In genomic region chr19:3710265-3710812, GRCh38 we compare ENCODE assay signal across 9 cellular contexts. TPM values are rescaled to one million over a fixed set of nuclear protein-coding genes. Genes with fewer than 3 reads are reported as not detected.
DNase-seq lines count a peak whose midpoint lies in the region; ATAC-seq and TF ChIP-seq lines count a peak whose summit lies in the region.
"Had no signal": no experiment of that assay in that cellular context is flagged by ENCODE, and none has a peak within 500 bp of the region (broad histone marks: within the 10 kb centered on the region; RNA-seq: fewer than 3 reads in every experiment).

No MANE protein-coding gene starts in this region.

- H3K4me3 ChIP-seq in AG10803 (ENCODE audit: low read length) (no peak overlapping the region), NB4 (ENCODE audit: low read depth, low read length) (no peak overlapping the region), lower leg skin (ENCODE audit: low read depth, poor library complexity, severe bottlenecking) (no peak overlapping the region)

- H3K4me3 Mint-ChIP-seq in activated naive CD4-positive, alpha-beta T cell treated with anti-CD3 and anti-CD28 coated beads for 36 hours: no peak overlapping the region

- CTCF ChIA-PET in activated naive CD4-positive, alpha-beta T cell treated with anti-CD3 and anti-CD28 coated beads for 36 hours (lab: Charles Lee): interaction anchor here (0.8 kb wide), 1 partner anchor 16 kb away, joined by 3 read pairs; no protein-coding TSS in a partner anchor

- DNase-seq in AG10803 (ENCODE audit: low read depth): peak; percentile 15
- peak; percentile 30 for DNase-seq in NB4 (ENCODE audit: low read depth)
- DNase-seq in amniotic epithelial cell (ENCODE audit: low read depth): peak; percentile 46
- peak; percentile 70 to 93 for DNase-seq in lower leg skin (ENCODE audit: low spot score in 2 of 2)
- no peak for DNase-seq in activated effector memory CD4-positive, alpha-beta T cell treated with Interleukin-2 at 50 U/mL for 16 hours
- DNase-seq in stimulated activated CD4-positive, alpha-beta T cell treated with anti-CD3 and anti-CD28 coated beads, Interleukin-2, amount 100 ng/mL, for 24 hours: no peak
- no peak for DNase-seq in activated naive CD4-positive, alpha-beta T cell treated with anti-CD3 and anti-CD28 coated beads for 36 hours

- 38 to 44% methylated on average over 20 of the region's 20 CpGs for WGBS in lower leg skin, 2 donors

- H3K9me3 Mint-ChIP-seq in activated naive CD4-positive, alpha-beta T cell treated with anti-CD3 and anti-CD28 coated beads for 36 hours: no peaks in the 10 kb centered on the region
- H3K9me3 Mint-ChIP-seq: IgD-negative memory B cell had no signal

- peaks cover 2% of the 10 kb centered on the region for H3K4me1 Mint-ChIP-seq in activated naive CD4-positive, alpha-beta T cell treated with anti-CD3 and anti-CD28 coated beads for 36 hours (ENCODE audit: low read depth)

- intact Hi-C loops in lower leg skin (cut with DNase I; ENCODE audit: low total_unique reads): no loop called here
- intact Hi-C loops in activated naive CD4-positive, alpha-beta T cell treated with anti-CD3 and anti-CD28 coated beads for 36 hours (cut with micrococcal nuclease): no loop called here

- no peak for ATAC-seq in HG02763 (IDR thresholded peaks at IDR 0.05; ENCODE audit: unreplicated experiment)

- H3K27ac Mint-ChIP-seq in activated naive CD4-positive, alpha-beta T cell treated with anti-CD3 and anti-CD28 coated beads for 36 hours: no peak overlapping the region
- H3K27ac Mint-ChIP-seq: IgD-negative memory B cell had no signal

- no peak for TF ChIP-seq CTCF in AG10803 (conservative IDR thresholded peaks at IDR 0.05; ENCODE audit: low read length)
- no peak for TF ChIP-seq CTCF in NB4 (IDR thresholded peaks at IDR 0.05; ENCODE audit: low read depth, low read length)
- no peak for TF ChIP-seq CTCF in lower leg skin (IDR thresholded peaks at IDR 0.05)

- no peak for TF ChIP-seq POLR2A in NB4 (IDR thresholded peaks at IDR 0.05; ENCODE audit: extremely low read depth, insufficient read length)
- TF ChIP-seq POLR2A in lower leg skin (IDR thresholded peaks at IDR 0.05): no peak

- H3K27me3 Mint-ChIP-seq in activated naive CD4-positive, alpha-beta T cell treated with anti-CD3 and anti-CD28 coated beads for 36 hours (ENCODE audit: low read depth): peaks cover 2% of the 10 kb centered on the region

- no peaks in the 10 kb centered on the region for H3K36me3 Mint-ChIP-seq in activated naive CD4-positive, alpha-beta T cell treated with anti-CD3 and anti-CD28 coated beads for 36 hours (ENCODE audit: low read depth)
- H3K36me3 Mint-ChIP-seq: IgD-negative memory B cell had no signal

RNA-seq across cellular contexts. Expression of gene TJP3, which starts 2.2 kb away (rescaled TPM):
- 10 to 100 TPM; 27.3 to 60.9 (median 35.6) TPM for total RNA-seq in lower leg skin
- 1 to 10 TPM in 1 of 2 experiments, under 1 TPM in 1; 0.93 to 1.6 TPM for total RNA-seq in activated naive CD4-positive, alpha-beta T cell treated with anti-CD3 and anti-CD28 coated beads for 36 hours

RNA-seq across cellular contexts. Expression of gene PIP5K1C, which starts 10.1 kb away (rescaled TPM):
- total RNA-seq in lower leg skin: 10 to 100 TPM; 14.1 to 27.3 (median 22.1) TPM
- 1 to 10 TPM; 7.3 to 7.5 TPM for total RNA-seq in activated naive CD4-positive, alpha-beta T cell treated with anti-CD3 and anti-CD28 coated beads for 36 hours

RNA-seq across cellular contexts. Expression of gene APBA3, which starts 51.2 kb away (rescaled TPM):
- total RNA-seq in lower leg skin: 10 to 100 TPM; 21.8 to 34.6 (median 31.8) TPM
- total RNA-seq in activated naive CD4-positive, alpha-beta T cell treated with anti-CD3 and anti-CD28 coated beads for 36 hours: 10 to 100 TPM; 28.6 to 30.0 TPM

RNA-seq across cellular contexts. Expression of gene MRPL54, which starts 52.1 kb away (rescaled TPM):
- total RNA-seq in lower leg skin: 10 to 100 TPM; 45.0 to 72.8 (median 53.9) TPM
- 10 to 100 TPM; 71.4 to 77.0 TPM for total RNA-seq in activated naive CD4-positive, alpha-beta T cell treated with anti-CD3 and anti-CD28 coated beads for 36 hours

Comparison
In these comparisons a context has a peak if more than half of its experiments do, and no peak if none do; other contexts are left out.
1. DNase-seq: peak in AG10803 (single experiment), NB4 (single experiment), amniotic epithelial cell (single experiment) and lower leg skin (2 of 2); none in activated effector memory CD4-positive, alpha-beta T cell treated with Interleukin-2 at 50 U/mL for 16 hours (single experiment), stimulated activated CD4-positive, alpha-beta T cell treated with anti-CD3 and anti-CD28 coated beads, Interleukin-2, amount 100 ng/mL, for 24 hours (0 of 2) and activated naive CD4-positive, alpha-beta T cell treated with anti-CD3 and anti-CD28 coated beads for 36 hours (single experiment).
2. RNA of gene TJP3, which starts 2.2 kb away (total RNA-seq): 27.3 to 60.9 TPM in lower leg skin; 0.93 to 1.6 TPM in activated naive CD4-positive, alpha-beta T cell treated with anti-CD3 and anti-CD28 coated beads for 36 hours; every median in the first group is over 10 times any median in the second.